19 cellular contexts compared by ENCODE assay signal in the genomic region with DNA sequence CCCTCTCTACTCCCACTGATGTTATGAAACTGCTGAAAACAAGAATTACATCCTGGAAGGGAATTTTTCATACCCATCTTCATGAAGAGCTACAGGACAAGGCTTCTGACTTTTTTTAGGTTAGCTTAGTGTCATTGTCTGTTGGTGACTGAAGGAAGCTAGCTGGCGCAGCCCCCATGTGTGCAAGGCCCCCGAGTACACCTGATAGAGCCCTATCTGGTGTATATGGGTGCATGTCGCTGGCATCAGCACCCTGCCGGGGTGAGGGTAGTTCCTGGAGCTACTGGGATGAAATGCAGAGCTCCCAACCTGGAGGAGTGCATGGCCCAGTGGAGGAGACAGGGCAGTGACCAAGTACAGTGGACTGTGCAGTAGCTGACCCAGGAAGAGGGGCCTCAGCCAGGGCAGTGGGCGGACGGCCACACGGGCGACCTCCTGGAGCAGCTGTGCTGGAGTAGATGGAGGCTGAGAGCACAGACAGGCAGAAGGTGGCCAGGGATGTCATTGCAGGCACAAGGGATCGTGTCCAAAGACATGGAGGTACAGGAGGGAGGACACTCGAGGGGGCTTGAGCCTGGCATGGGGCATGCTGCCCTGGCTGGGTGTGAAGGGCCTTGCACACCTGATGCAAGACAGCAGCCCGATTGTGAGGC. TPM values are rescaled to one million over a fixed set of nuclear protein-coding genes. Genes with fewer than 3 reads are reported as not detected.
DNase-seq lines count a peak whose midpoint lies in the region; ATAC-seq and TF ChIP-seq lines count a peak whose summit lies in the region.
"Had no signal": no experiment of that assay in that cellular context is flagged by ENCODE, and none has a peak within 500 bp of the region (broad histone marks: within the 10 kb centered on the region; RNA-seq: fewer than 3 reads in every experiment).

No MANE protein-coding gene starts in this region.

- POLR2A ChIA-PET in RWPE1 (lab: Yijun Ruan, JAX; ENCODE audit: low non-redundant PET), result no interaction called here

- intact Hi-C loops in CD14-positive monocyte (cut with micrococcal nuclease) (loop anchor here in 1 of 2 donors (2.0 kb wide), 1 partner anchor 55 kb away; no protein-coding TSS in a partner anchor), lower lobe of right lung (cut with DNase I) (no loop called here), gastrocnemius medialis (cut with DNase I; ENCODE audit: low total_unique reads) (no loop called here)

- H3K4me1 Mint-ChIP-seq in CD14-positive monocyte, result peaks cover 56% of the 10 kb centered on the region

- DNase-seq in CD14-positive monocyte (ENCODE audit: low spot score) (no peak), RWPE1 (ENCODE audit: low spot score) (no peak), lower lobe of right lung (peak; percentile 44), gastrocnemius medialis (no peak), GDM1 (lab: John Stamatoyannopoulos, UW) (no peak), T-helper 9 cell (no peak)
- DNase-seq: activated CD4-positive, CD25-positive, alpha-beta regulatory T cell; activated gamma-delta T cell treated with Interleukin-2 at 50 U/mL for 16 hours; COR-L47; MV-4-11; naive thymus-derived CD4-positive, alpha-beta T cell; NCI-H2081 treated with DMSO at 0.1 percent for 48 hours; NCI-H510A treated with DMSO at 0.1 percent for 48 hours; stimulated activated CD4-positive, alpha-beta T cell treated with anti-CD3 and anti-CD28 coated beads, Interleukin-1b, Interleukin-23, amount 100 ng/mL, for 48 hours had no signal

- H3K27ac Mint-ChIP-seq in CD14-positive monocyte, result peak overlapping the region in 5 of 7 donors; percentile 9 to 74 (median 34)

- H3K4me3 ChIP-seq in lower lobe of right lung (no peak overlapping the region), gastrocnemius medialis (no peak overlapping the region)
- H3K4me3 ChIP-seq: coronary artery, gastroesophageal sphincter, K562 had no signal

- H3K27ac ChIP-seq in RWPE1, result peak overlapping the region; percentile 75
- H3K27ac ChIP-seq in lower lobe of right lung, result no peak overlapping the region
- peak overlapping the region; percentile 83 to 100 (median 98) for H3K27ac ChIP-seq in gastrocnemius medialis

- H3K9me3 ChIP-seq in lower lobe of right lung (no peaks in the 10 kb centered on the region), gastrocnemius medialis (no peaks in the 10 kb centered on the region)
- H3K9me3 ChIP-seq: gastroesophageal sphincter had no signal

- peaks cover 23 to 50% of the 10 kb centered on the region in 2 donors for H3K36me3 Mint-ChIP-seq in CD14-positive monocyte
- H3K36me3 Mint-ChIP-seq: naive thymus-derived CD4-positive, alpha-beta T cell had no signal

- no peaks in the 10 kb centered on the region for H3K36me3 ChIP-seq in lower lobe of right lung
- no peaks in the 10 kb centered on the region for H3K36me3 ChIP-seq in gastrocnemius medialis
- H3K36me3 ChIP-seq: gastroesophageal sphincter had no signal

- no peaks in the 10 kb centered on the region for H3K27me3 ChIP-seq in lower lobe of right lung (ENCODE audit: low read depth)
- no peaks in the 10 kb centered on the region for H3K27me3 ChIP-seq in gastrocnemius medialis
- H3K27me3 ChIP-seq: gastroesophageal sphincter had no signal

- peaks cover 38% of the 10 kb centered on the region for H3K4me1 ChIP-seq in lower lobe of right lung
- H3K4me1 ChIP-seq in gastrocnemius medialis, result peaks cover 85 to 95% of the 10 kb centered on the region in 2 donors

- ATAC-seq in lower lobe of right lung (no peak), gastrocnemius medialis (no peak), HG03571 (IDR thresholded peaks at IDR 0.05; ENCODE audit: unreplicated experiment) (no peak), HG02798 (IDR thresholded peaks at IDR 0.05; ENCODE audit: poor library complexity, unreplicated experiment) (no peak)
- ATAC-seq: K562; naive thymus-derived CD4-positive, alpha-beta T cell had no signal

- H3K4me3 Mint-ChIP-seq in CD14-positive monocyte, result no peak overlapping the region
- H3K4me3 Mint-ChIP-seq: naive thymus-derived CD4-positive, alpha-beta T cell had no signal

- CTCF ChIA-PET in RWPE1 (lab: Yijun Ruan, JAX), result interaction anchor here (0.8 to 4.4 kb wide), 3 partner anchors 45 to 55 kb away, joined by 3 to 67 read pairs (median 6); no protein-coding TSS in a partner anchor

- TF ChIP-seq POLR2A in gastrocnemius medialis (IDR thresholded peaks at IDR 0.05), result no peak

- peaks cover 0 to 2% (median 0%) of the 10 kb centered on the region in 3 donors for H3K27me3 Mint-ChIP-seq in CD14-positive monocyte (ENCODE audit: low read depth in 3 of 3)
- H3K27me3 Mint-ChIP-seq: naive thymus-derived CD4-positive, alpha-beta T cell had no signal

- H3K9me3 Mint-ChIP-seq in CD14-positive monocyte, result peaks cover 0 to 2% (median 0%) of the 10 kb centered on the region in 7 donors
- H3K9me3 Mint-ChIP-seq: naive thymus-derived CD4-positive, alpha-beta T cell had no signal

- TF ChIP-seq CTCF in CD14-positive monocyte (IDR thresholded peaks at IDR 0.05), result no peak
- TF ChIP-seq CTCF in RWPE1 (conservative IDR thresholded peaks at IDR 0.05; ENCODE audit: low read depth), result no peak
- no peak for TF ChIP-seq CTCF in lower lobe of right lung (IDR thresholded peaks at IDR 0.05)
- no peak for TF ChIP-seq CTCF in gastrocnemius medialis (IDR thresholded peaks at IDR 0.05 in 4 of 5, conservative IDR thresholded peaks at IDR 0.05 in 1 of 5)

- in situ Hi-C loops in gastrocnemius medialis (cut with MboI; ENCODE audit: low sequenced_read_pairs in 4 of 4), result loop anchor here in 2 of 4 donors (10.0 kb wide), 2 partner anchors 59 to 139 kb away; a partner anchor contains a TSS

RNA-seq across cellular contexts. Expression of a gene that starts 12.1 kb away (rescaled TPM):
- polyA plus RNA-seq in CD14-positive monocyte, result 100 to 1,000 TPM; 145 to 186 TPM
- total RNA-seq in lower lobe of right lung (54.2 TPM), gastrocnemius medialis (100 to 1,000 TPM; 245 to 391 (median 274) TPM)
